Comparison of ENCODE assay signal across 22 cellular contexts in genomic region chr3:106249159-106249558, GRCh38.
DNase-seq lines count a peak whose midpoint lies in the region; ATAC-seq and TF ChIP-seq lines count a peak whose summit lies in the region.
"Had no signal": no experiment of that assay in that cellular context is flagged by ENCODE, and none has a peak within 500 bp of the region (broad histone marks: within the 10 kb centered on the region; RNA-seq: fewer than 3 reads in every experiment).

No MANE protein-coding gene starts in this region.

- H3K27me3 Mint-ChIP-seq in CD8-positive, alpha-beta T cell (ENCODE audit: low read depth): no peaks in the 10 kb centered on the region
- H3K27me3 Mint-ChIP-seq: naive B cell had no signal

- DNase-seq in GM03348 (ENCODE audit: low spot score): peak; percentile 4
- peak; percentile 8 for DNase-seq in NCI-H2171 (lab: John Stamatoyannopoulos, UW)
- DNase-seq in epithelial cell of esophagus (ENCODE audit: low read depth): peak; percentile 67
- DNase-seq in renal cortical epithelial cell (ENCODE audit: low read depth): peak; percentile 19
- DNase-seq in CD8-positive, alpha-beta T cell: no peak
- no peak for DNase-seq in superior temporal gyrus (ENCODE audit: extremely low spot score)
- no peak for DNase-seq in NCI-H2227 (lab: John Stamatoyannopoulos, UW; ENCODE audit: unreplicated experiment)
- DNase-seq: activated CD4-positive, alpha-beta T cell treated with anti-CD3 and anti-CD28 coated beads, Interleukin-2, amount 50 U/mL, for 4 hours; activated naive CD4-positive, alpha-beta T cell treated with anti-CD3 and anti-CD28 coated beads, Interleukin-2, amount 50 U/mL, for 16 hours; C1 segment of cervical spinal cord; cortex of kidney; naive B cell; NCI-H1048; NCI-H2081; NCI-H510A treated with DMSO at 0.1 percent for 48 hours; posterior cingulate gyrus; stimulated activated CD8-positive, alpha-beta memory T cell treated with anti-CD3 and anti-CD28 coated beads, Interleukin-4, amount 100 ng/mL, for 48 hours; T-helper 2 cell; WERI-Rb-1 had no signal

- H3K36me3 Mint-ChIP-seq in CD8-positive, alpha-beta T cell: no peaks in the 10 kb centered on the region

- CTCF ChIA-PET in CD8-positive, alpha-beta T cell (lab: Charles Lee): no interaction called here

- H3K4me3 Mint-ChIP-seq in CD8-positive, alpha-beta T cell: no peak overlapping the region
- H3K4me3 Mint-ChIP-seq: GM23338, naive B cell had no signal

- H3K4me1 ChIP-seq in CD8-positive, alpha-beta T cell (ENCODE audit: insufficient read depth, low read length): no peaks in the 10 kb centered on the region

- no peak overlapping the region for H3K27ac Mint-ChIP-seq in CD8-positive, alpha-beta T cell
- H3K27ac Mint-ChIP-seq: GM23338, naive B cell had no signal

- no peak overlapping the region for H3K27ac ChIP-seq in CD8-positive, alpha-beta T cell (ENCODE audit: low read depth, low read length)
- H3K27ac ChIP-seq: SJCRH30, WERI-Rb-1 had no signal

- no peaks in the 10 kb centered on the region for H3K9me3 Mint-ChIP-seq in CD8-positive, alpha-beta T cell

- H3K27me3 ChIP-seq in CD8-positive, alpha-beta T cell (ENCODE audit: insufficient read depth, low read length): no peaks in the 10 kb centered on the region
- H3K27me3 ChIP-seq: SJCRH30 had no signal

- POLR2A ChIA-PET in CD8-positive, alpha-beta T cell (lab: Charles Lee): no interaction called here

- H3K9me3 ChIP-seq in CD8-positive, alpha-beta T cell (ENCODE audit: low read length): no peaks in the 10 kb centered on the region

- TF ChIP-seq CTCF in epithelial cell of esophagus (IDR thresholded peaks at IDR 0.05; ENCODE audit: insufficient read depth, low read depth, low read length, missing control alignments): no peak
- TF ChIP-seq CTCF in CD8-positive, alpha-beta T cell (IDR thresholded peaks at IDR 0.05): no peak

- intact Hi-C loops in CD8-positive, alpha-beta T cell (cut with DNase I, micrococcal nuclease): no loop called here

- no peak overlapping the region for H3K4me3 ChIP-seq in epithelial cell of esophagus (ENCODE audit: low read length)
- no peak overlapping the region for H3K4me3 ChIP-seq in CD8-positive, alpha-beta T cell (ENCODE audit: low read depth, low read length)
- H3K4me3 ChIP-seq: GM23338, SJCRH30, smooth muscle cell had no signal

- no peaks in the 10 kb centered on the region for H3K36me3 ChIP-seq in CD8-positive, alpha-beta T cell (ENCODE audit: insufficient read depth, low read length)
- H3K36me3 ChIP-seq: SJCRH30, WERI-Rb-1 had no signal

- no peak for ATAC-seq in CD8-positive, alpha-beta T cell
- ATAC-seq: GM23338 had no signal

- no peaks in the 10 kb centered on the region for H3K4me1 Mint-ChIP-seq in CD8-positive, alpha-beta T cell (ENCODE audit: low read depth)
- H3K4me1 Mint-ChIP-seq: GM23338 had no signal

Comparison
In these comparisons a context has a peak if more than half of its experiments do, and no peak if none do; other contexts are left out.
1. DNase-seq: peak in GM03348 (single experiment), NCI-H2171 (single experiment), epithelial cell of esophagus (single experiment) and renal cortical epithelial cell (single experiment); none in CD8-positive, alpha-beta T cell (0 of 7), superior temporal gyrus (single experiment) and NCI-H2227 (single experiment).